ENCODE assay signal across 1 cellular context in genomic region chr5:100446879-100447278, GRCh38.
TF ChIP-seq lines count a peak whose summit lies in the region.

No MANE protein-coding gene starts in this region.

TF ChIP-seq in GM23338, 12 proteins besides CTCF, POLR2A, EP300 and RAD21 (continued from another document):
- TF ChIP-seq ZNF462 (CRISPR knock-in tag; IDR thresholded peaks at IDR 0.05) (no peak), NANOG (IDR thresholded peaks at IDR 0.05; ENCODE audit: borderline replicate concordance) (no peak), CREB1 (CRISPR knock-in tag; IDR thresholded peaks at IDR 0.05; ENCODE audit: low read depth) (no peak), EZH2phosphoT487 (IDR thresholded peaks at IDR 0.05; ENCODE audit: unreplicated experiment) (no peak), JUNB (IDR thresholded peaks at IDR 0.05; ENCODE audit: unreplicated experiment) (no peak), EZH2 (IDR thresholded peaks at IDR 0.05; ENCODE audit: low read depth, unreplicated experiment) (no peak), POLR2AphosphoS5 (IDR thresholded peaks at IDR 0.05; ENCODE audit: low read depth) (no peak), ZNF114 (CRISPR knock-in tag; IDR thresholded peaks at IDR 0.05) (no peak), ETS1 (IDR thresholded peaks at IDR 0.05) (no peak), ZNF331 (CRISPR knock-in tag; IDR thresholded peaks at IDR 0.05; ENCODE audit: low read depth) (no peak)
